Comparison of ENCODE assay signal across 8 cellular contexts in the genomic region with DNA sequence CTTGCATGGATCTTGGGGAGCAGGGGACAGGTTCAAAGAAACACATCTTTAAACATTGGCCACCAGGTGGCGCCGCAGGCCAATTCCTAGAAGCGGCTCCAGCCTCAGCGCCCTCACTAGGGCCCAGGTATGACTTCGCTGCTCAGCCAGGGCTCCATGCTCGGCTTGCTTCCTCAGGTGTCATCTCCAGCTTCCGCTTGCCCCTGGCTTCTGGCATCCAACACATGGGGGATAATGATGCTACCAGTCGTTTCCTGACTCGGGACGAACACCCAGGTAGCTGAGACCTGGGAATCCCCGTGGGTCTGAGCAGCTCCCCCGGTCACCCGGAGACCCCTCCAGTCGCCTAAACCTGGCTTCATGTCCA. TPM values are rescaled to one million over a fixed set of nuclear protein-coding genes. Genes with fewer than 3 reads are reported as not detected.
DNase-seq lines count a peak whose midpoint lies in the region; ATAC-seq and TF ChIP-seq lines count a peak whose summit lies in the region.

No MANE protein-coding gene starts in this region.

- H3K9ac ChIP-seq in IMR-90 (ENCODE audit: low read depth, low read length): no peak overlapping the region

- no peaks in the 10 kb centered on the region for H3K9me1 ChIP-seq in IMR-90 (ENCODE audit: insufficient read depth, low read length)

- CTCF ChIA-PET in IMR-90 (lab: Yijun Ruan, JAX): interaction anchor here (0.6 to 1.6 kb wide), 8 partner anchors 9 to 135 kb away, joined by 3 to 6 read pairs (median 4); no protein-coding TSS in a partner anchor

- no peak overlapping the region for H3K23ac ChIP-seq in IMR-90 (ENCODE audit: low read depth, low read length)

- H3K36me3 Mint-ChIP-seq in natural killer cell: no peaks in the 10 kb centered on the region

- H2AK5ac ChIP-seq in IMR-90 (ENCODE audit: low read depth, low read length): no peak overlapping the region

- TF ChIP-seq POLR2A in IMR-90 (IDR thresholded peaks at IDR 0.05; ENCODE audit: low read depth, low read length): no peak

- TF ChIP-seq RAD21 in IMR-90 (IDR thresholded peaks at IDR 0.05; ENCODE audit: low read length): peak; percentile 91

- no peak overlapping the region for H2BK5ac ChIP-seq in IMR-90 (ENCODE audit: low read depth, low read length, poor library complexity, severe bottlenecking)

- H2AFZ ChIP-seq in IMR-90 (replicated peaks; ENCODE audit: low read length, poor library complexity): peak overlapping the region; percentile 12

- WGBS in IMR-90 (ENCODE audit: extremely low coverage in 2 of 2, insufficient read length in 1 of 2), 2 experiments: 54% methylated on average over 6 of the region's 14 CpGs; no CpG with 5 or more reads in 1 of the 2 experiments

- H3K27ac ChIP-seq in IMR-90 (ENCODE audit: insufficient read depth, low read length): no peak overlapping the region

- H3K56ac ChIP-seq in IMR-90 (ENCODE audit: extremely low read depth, insufficient read depth, low read length): no peak overlapping the region

- H3K27me3 Mint-ChIP-seq in natural killer cell (ENCODE audit: low read depth in 2 of 2): peaks cover 11 to 12% of the 10 kb centered on the region in 2 donors

- peak; percentile 50 for DNase-seq in GM12864 (ENCODE audit: low read depth)
- peak; percentile 71 for DNase-seq in IMR-90
- DNase-seq in OCI-M1 (lab: John Stamatoyannopoulos, UW): peak; percentile 90
- DNase-seq in activated T-cell treated with anti-CD3 and anti-CD28 coated beads for 4 hours: peak; percentile 85
- DNase-seq in natural killer cell: peak; percentile 83
- DNase-seq in stimulated activated naive CD4-positive, alpha-beta T cell (lab: John Stamatoyannopoulos, UW): peak; percentile 65 to 86 (median 84)

- peaks cover 4 to 46% of the 10 kb centered on the region in 2 experiments for H3K79me1 ChIP-seq in IMR-90 (ENCODE audit: low read depth in 1 of 2, low read length in 2 of 2)

- H3K27ac Mint-ChIP-seq in natural killer cell: no peak overlapping the region

- H2BK120ac ChIP-seq in IMR-90 (ENCODE audit: low read depth, low read length): no peak overlapping the region

- H4K8ac ChIP-seq in IMR-90 (ENCODE audit: low read depth in 2 of 2, low read length in 2 of 2): no peak overlapping the region

- no peak overlapping the region for H3K4me2 ChIP-seq in IMR-90 (ENCODE audit: low read depth, low read length)

- POLR2A ChIA-PET in IMR-90 (lab: Charles Lee; ENCODE audit: unreplicated experiment): no interaction called here

- H3K18ac ChIP-seq in IMR-90 (ENCODE audit: low read depth, low read length): no peak overlapping the region

- no peaks in the 10 kb centered on the region for H3K9me3 ChIP-seq in IMR-90 (ENCODE audit: control insufficient read depth, insufficient read depth, low read length)

- no TSS peak for BruUV-seq in IMR-90 (replicated peaks; lab: Mats Ljungman, UMichigan)

- H3K4me3 ChIP-seq in GM12864 (ENCODE audit: low read depth, low read length): no peak overlapping the region
- no peak overlapping the region for H3K4me3 ChIP-seq in IMR-90 (ENCODE audit: insufficient read depth, low read depth, low read length)

- peaks cover 6% of the 10 kb centered on the region; the same call in 1 of the 2 replicates for H3K36me3 ChIP-seq in IMR-90 (ENCODE audit: control insufficient read depth, insufficient read depth, low read length)

- no peak overlapping the region for H2BK20ac ChIP-seq in IMR-90 (ENCODE audit: low read depth, low read length)

- peaks cover 13% of the 10 kb centered on the region; the same call in 1 of the 2 replicates for H4K20me1 ChIP-seq in IMR-90 (ENCODE audit: insufficient read depth, low read length)

- H3K14ac ChIP-seq in IMR-90 (replicated peaks; ENCODE audit: low read depth, low read length): no peak overlapping the region

- H2BK15ac ChIP-seq in IMR-90 (ENCODE audit: low read depth, low read length): no peak overlapping the region

- H2AK9ac ChIP-seq in IMR-90 (replicated peaks; ENCODE audit: low read depth, low read length, poor library complexity): peak overlapping the region; percentile 71

- peaks cover 7% of the 10 kb centered on the region for H3K4me1 ChIP-seq in IMR-90 (ENCODE audit: control insufficient read depth, insufficient read depth, low read length)

- in situ Hi-C loops in IMR-90 (cut with MboI; ENCODE audit: low sequenced_read_pairs): loop anchor here (5.0 kb wide), 1 partner anchor 131 kb away; no protein-coding TSS in a partner anchor

- no peak overlapping the region for H3K4me3 Mint-ChIP-seq in natural killer cell

- no peak overlapping the region for H3K4ac ChIP-seq in IMR-90 (ENCODE audit: low read depth, low read length)

- TF ChIP-seq CTCF in GM12864 (IDR thresholded peaks at IDR 0.05; ENCODE audit: low read depth, low read length, missing control alignments) (peak; percentile 80), IMR-90 (conservative IDR thresholded peaks at IDR 0.05; ENCODE audit: low read depth, low read length) (peak; percentile 84), natural killer cell (IDR thresholded peaks at IDR 0.05) (peak; percentile 89)

- no peak overlapping the region for H4K5ac ChIP-seq in IMR-90 (ENCODE audit: low read depth, low read length)

- H3K9me3 Mint-ChIP-seq in natural killer cell: no peaks in the 10 kb centered on the region

- no peak overlapping the region for H4K91ac ChIP-seq in IMR-90 (ENCODE audit: insufficient read depth, low read depth, low read length)

- dilution Hi-C loops in IMR-90 (cut with HindIII; ENCODE audit: low sequenced_read_pairs, unreplicated experiment): no loop called here

- peaks cover 0 to 10% of the 10 kb centered on the region in 2 donors for H3K4me1 Mint-ChIP-seq in natural killer cell

- intact Hi-C loops in IMR-90 (cut with micrococcal nuclease) (loop anchor here (1.0 to 10.0 kb wide), 3 partner anchors 39 to 224 kb away; no protein-coding TSS in a partner anchor), natural killer cell (cut with micrococcal nuclease) (loop anchor here (1.0 to 5.0 kb wide), 3 partner anchors 39 to 356 kb away; no protein-coding TSS in a partner anchor)

- ATAC-seq in IMR-90 (ENCODE audit: low read depth) (peak; percentile 90), esophagus mucosa (peak; percentile 88), natural killer cell (peak; percentile 84 to 99 (median 95)), GM18870 (IDR thresholded peaks at IDR 0.05; ENCODE audit: unreplicated experiment) (no peak)

- no peaks in the 10 kb centered on the region for H3K27me3 ChIP-seq in IMR-90 (ENCODE audit: control insufficient read depth, insufficient read depth, low read length)

TF ChIP-seq in IMR-90, 13 proteins besides CTCF, POLR2A, EP300 and RAD21:
- TF ChIP-seq CHD1 (IDR thresholded peaks at IDR 0.05; ENCODE audit: low read depth, low read length) (no peak), SMC3 (IDR thresholded peaks at IDR 0.05; ENCODE audit: low read depth, low read length) (peak; percentile 82)

RNA-seq across cellular contexts. Expression of a gene that starts 8.5 kb away (rescaled TPM):
- total RNA-seq in IMR-90 (2012; rRNA removed): 2.3 and 2.5 TPM in 2 replicates
- 9.0 and 11.6 TPM in 2 replicates for polyA plus RNA-seq in IMR-90 (2012; rRNA removed)
- 4.0 and 8.8 TPM in 2 replicates for polyA plus RNA-seq in IMR-90 (2012; cell fraction: cytosol; rRNA removed)
- 14.6 and 16.6 TPM in 2 replicates for polyA plus RNA-seq in IMR-90 (2012; cell fraction: nucleus; rRNA removed; ENCODE audit: low replicate concordance)
- 1.7 TPM for total RNA-seq in esophagus mucosa
- under 1 TPM; 0.05 to 0.16 (median 0.14) TPM for total RNA-seq in natural killer cell

RNA-seq across cellular contexts. Expression of a gene that starts 23.7 kb away (rescaled TPM):
- total RNA-seq in IMR-90 (2012; rRNA removed) (753 and 755 TPM in 2 replicates), esophagus mucosa (315 TPM), natural killer cell (100 to 1,000 TPM; 201 to 504 (median 273) TPM)
- 563 and 927 TPM in 2 replicates for polyA plus RNA-seq in IMR-90 (2012; rRNA removed)
- 602 and 638 TPM in 2 replicates for polyA plus RNA-seq in IMR-90 (2012; cell fraction: cytosol; rRNA removed)
- 1,137 and 1,144 TPM in 2 replicates for polyA plus RNA-seq in IMR-90 (2012; cell fraction: nucleus; rRNA removed; ENCODE audit: low replicate concordance)

RNA-seq across cellular contexts. Expression of a gene that starts 29.8 kb away (rescaled TPM):
- total RNA-seq in IMR-90 (2012; rRNA removed) (not detected in 2 replicates), esophagus mucosa (420 TPM), natural killer cell (under 1 TPM in 1 of 3 donors, not detected in 2; 0.82 TPM)
- polyA plus RNA-seq in IMR-90 (2012; rRNA removed): not detected in 2 replicates
- polyA plus RNA-seq in IMR-90 (2012; cell fraction: cytosol; rRNA removed): 0.03 TPM in 1 of 2 replicates, not detected in the other
- polyA plus RNA-seq in IMR-90 (2012; cell fraction: nucleus; rRNA removed; ENCODE audit: low replicate concordance): 0.29 TPM in 1 of 2 replicates, not detected in the other

RNA-seq across cellular contexts. Expression of a gene that starts 36.2 kb away (rescaled TPM):
- total RNA-seq in IMR-90 (2012; rRNA removed): 45.8 and 50.0 TPM in 2 replicates
- 89.0 and 106 TPM in 2 replicates for polyA plus RNA-seq in IMR-90 (2012; rRNA removed)
- polyA plus RNA-seq in IMR-90 (2012; cell fraction: cytosol; rRNA removed): 132 and 144 TPM in 2 replicates
- 24.2 and 31.7 TPM in 2 replicates for polyA plus RNA-seq in IMR-90 (2012; cell fraction: nucleus; rRNA removed; ENCODE audit: low replicate concordance)
- total RNA-seq in esophagus mucosa: 62.3 TPM
- total RNA-seq in natural killer cell: 10 to 100 TPM; 23.5 to 26.1 (median 24.6) TPM

RNA-seq across cellular contexts. Expression of a gene that starts 37.2 kb away (rescaled TPM):
- total RNA-seq in IMR-90 (2012; rRNA removed) (8.8 and 9.7 TPM in 2 replicates), esophagus mucosa (23.0 TPM), natural killer cell (10 to 100 TPM; 14.4 to 23.5 (median 23.5) TPM)
- polyA plus RNA-seq in IMR-90 (2012; rRNA removed): 21.6 and 24.0 TPM in 2 replicates
- polyA plus RNA-seq in IMR-90 (2012; cell fraction: cytosol; rRNA removed): 11.7 and 17.0 TPM in 2 replicates
- polyA plus RNA-seq in IMR-90 (2012; cell fraction: nucleus; rRNA removed; ENCODE audit: low replicate concordance): 40.7 and 41.8 TPM in 2 replicates

Comparison
In these comparisons a context has a peak if more than half of its experiments do, and no peak if none do; other contexts are left out.
1. RNA of a gene that starts 29.8 kb away (total RNA-seq): 420 TPM in esophagus mucosa (single experiment); not detected in IMR-90 and 0.82 TPM in natural killer cell; every median in the first group is over 100 times any median in the second.
2. Peak in every context shown above with its lines, with median percentiles within 50 percentile points of each other: DNase-seq and CTCF ChIP-seq.